Comparison of ENCODE assay signal across 23 cellular contexts in the genomic region with DNA sequence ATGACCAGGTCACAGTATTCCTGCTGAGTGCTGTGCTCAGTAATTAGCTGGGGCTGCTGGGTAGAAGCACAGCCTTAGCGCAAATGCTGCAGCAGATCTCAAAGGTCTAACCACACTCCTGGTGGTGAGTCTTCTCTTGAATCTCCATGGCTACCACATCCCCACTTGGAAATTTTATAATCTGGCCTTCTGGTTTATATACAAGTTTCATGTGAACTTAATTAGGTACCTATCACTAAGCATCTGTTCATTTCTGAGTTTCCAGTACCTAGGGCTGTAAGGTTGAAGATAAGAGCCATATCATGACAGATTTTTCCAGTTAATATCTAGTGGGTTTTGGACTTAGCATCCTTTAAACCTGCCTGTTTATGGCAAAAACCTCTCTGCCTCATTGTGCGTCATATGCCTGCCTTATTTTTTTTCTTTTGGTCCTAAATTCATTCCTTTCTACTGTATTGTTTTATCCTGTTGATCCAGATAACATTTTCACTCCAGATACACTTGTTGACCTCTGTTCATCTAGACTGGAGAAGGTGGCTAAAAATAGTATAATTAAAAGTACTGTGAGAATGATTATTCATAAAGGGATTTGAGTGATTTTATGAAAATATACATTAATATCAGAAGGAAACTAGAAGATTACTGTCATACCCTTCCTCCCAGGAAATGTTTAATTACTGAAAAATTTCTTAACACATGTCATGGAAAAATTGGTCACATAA.
A peak's percentile ranks its signal among the peaks of the same experiment; 100 is the strongest.
DNase-seq lines count a peak whose midpoint lies in the region; ATAC-seq and TF ChIP-seq lines count a peak whose summit lies in the region.
"Had no signal": no experiment of that assay in that cellular context is flagged by ENCODE, and none has a peak within 500 bp of the region (broad histone marks: within the 10 kb centered on the region; RNA-seq: fewer than 3 reads in every experiment).

No MANE protein-coding gene starts in this region.

- peaks cover 41% of the 10 kb centered on the region for H3K4me1 Mint-ChIP-seq in T-helper 2 cell treated with Interferon-gamma antibody and Interleukin-4, amounts not matched to agents 5 μg/mL and 100 μg/mL, for 36 hours (ENCODE audit: low read depth)
- H3K4me1 Mint-ChIP-seq: CD8-positive, alpha-beta memory T cell; central memory CD8-positive, alpha-beta T cell had no signal

- H3K79me1 ChIP-seq in mesenchymal stem cell (replicated peaks; ENCODE audit: low read length, poor library complexity, severe bottlenecking): no peaks in the 10 kb centered on the region

- H3K27ac ChIP-seq in DND-41 (ENCODE audit: low read length): no peak overlapping the region
- H3K27ac ChIP-seq in mesenchymal stem cell (ENCODE audit: low read length, poor library complexity, severe bottlenecking): no peak overlapping the region
- H3K27ac ChIP-seq in hepatocyte: no peak overlapping the region
- H3K27ac ChIP-seq: A549, Peyer's patch, sigmoid colon, tibial artery had no signal

- H3K27ac Mint-ChIP-seq in T-helper 2 cell treated with Interferon-gamma antibody and Interleukin-4, amounts not matched to agents 5 μg/mL and 100 μg/mL, for 36 hours: peak overlapping the region; percentile 38
- H3K27ac Mint-ChIP-seq: CD8-positive, alpha-beta memory T cell; dendritic cell treated with granulocyte-macrophage colony-stimulating factor and Interleukin-4, amounts not matched to agents 40 ng/mL and 50 ng/mL, for 4 days; progenitor cell of endocrine pancreas had no signal

- H3K36me3 Mint-ChIP-seq in T-helper 2 cell treated with Interferon-gamma antibody and Interleukin-4, amounts not matched to agents 5 μg/mL and 100 μg/mL, for 36 hours (ENCODE audit: low read depth): peaks cover 20% of the 10 kb centered on the region
- H3K36me3 Mint-ChIP-seq: CD8-positive, alpha-beta memory T cell had no signal

- no peak overlapping the region for H3K23ac ChIP-seq in mesenchymal stem cell (ENCODE audit: low read length in 2 of 2)

- no peak overlapping the region for H2BK5ac ChIP-seq in mesenchymal stem cell (ENCODE audit: low read depth, low read length, poor library complexity, severe bottlenecking)

- no peak overlapping the region for H4K91ac ChIP-seq in mesenchymal stem cell (ENCODE audit: low read length)

- H3K36me3 ChIP-seq in DND-41 (ENCODE audit: insufficient read depth, low read length) (no peaks in the 10 kb centered on the region), mesenchymal stem cell (ENCODE audit: control insufficient read depth in 1 of 2, insufficient read depth in 2 of 2, low read depth in 1 of 2, low read length in 2 of 2) (no peaks in the 10 kb centered on the region), hepatocyte (replicated peaks; ENCODE audit: insufficient read depth, low read depth) (no peaks in the 10 kb centered on the region)
- H3K36me3 ChIP-seq: BE2C, Peyer's patch, sigmoid colon, tibial artery had no signal

- H3K79me2 ChIP-seq in DND-41 (ENCODE audit: insufficient read depth, low read length) (no peaks in the 10 kb centered on the region), hepatocyte (no peaks in the 10 kb centered on the region)

- H3K4me3 ChIP-seq in DND-41 (ENCODE audit: low read depth in 1 of 2, low read length in 2 of 2) (no peak overlapping the region), mesenchymal stem cell (ENCODE audit: insufficient read depth in 1 of 2, low read depth in 1 of 2, low read length in 2 of 2) (no peak overlapping the region), hepatocyte (no peak overlapping the region)
- H3K4me3 ChIP-seq: A549, Peyer's patch, sigmoid colon, tibial artery had no signal

- DNase-seq in activated CD4-positive, alpha-beta T cell treated with anti-CD3 and anti-CD28 coated beads for 48 hours: peak; percentile 36
- DNase-seq in activated CD4-positive, alpha-beta T cell treated with anti-CD3 and anti-CD28 coated beads for 1 hour: no peak
- no peak for DNase-seq in DND-41
- peak; percentile 39 for DNase-seq in T-helper 2 cell treated with Interferon-gamma antibody and Interleukin-4, amounts not matched to agents 5 μg/mL and 100 μg/mL, for 36 hours (ENCODE audit: low spot score)
- DNase-seq in mesenchymal stem cell: no peak
- DNase-seq in epidermal melanocyte (ENCODE audit: insufficient read length, low spot score): no peak
- no peak for DNase-seq in hepatocyte (ENCODE audit: low spot score)
- DNase-seq: activated CD4-positive, CD25-positive, alpha-beta regulatory T cell; BE2C; CD8-positive, alpha-beta memory T cell; left ventricle myocardium superior; NCI-H1105; NCI-H2029; NCI-H526 treated with DMSO at 0.1 percent for 48 hours; Peyer's patch; SHP77 treated with DMSO at 0.1 percent for 48 hours; sigmoid colon; tibial artery had no signal

- WGBS in mesenchymal stem cell: 89% methylated on average over 2 of the region's 2 CpGs
- WGBS in hepatocyte (ENCODE audit: low lambda C conversion rate, missing lambda C conversion rate): 91% methylated on average over 2 of the region's 2 CpGs

- H3K9ac ChIP-seq in DND-41 (ENCODE audit: low read depth, low read length) (no peak overlapping the region), mesenchymal stem cell (ENCODE audit: low read length) (no peak overlapping the region)

- H3K4ac ChIP-seq in mesenchymal stem cell (ENCODE audit: low read depth in 1 of 2, low read length in 2 of 2): no peak overlapping the region

- H3K9me2 ChIP-seq in hepatocyte (replicated peaks; ENCODE audit: insufficient read depth): no peaks in the 10 kb centered on the region

- H3K14ac ChIP-seq in mesenchymal stem cell (ENCODE audit: low read length in 2 of 2): no peak overlapping the region

- no peak for TF ChIP-seq CTCF in DND-41 (IDR thresholded peaks at IDR 0.05; ENCODE audit: borderline replicate concordance, extremely low read depth, low read length, poor library complexity, severe bottlenecking)
- TF ChIP-seq CTCF in hepatocyte (IDR thresholded peaks at IDR 0.05; ENCODE audit: poor library complexity): no peak

- H2BK120ac ChIP-seq in mesenchymal stem cell (ENCODE audit: low read depth, low read length): no peak overlapping the region

- no peaks in the 10 kb centered on the region for H3K27me3 Mint-ChIP-seq in T-helper 2 cell treated with Interferon-gamma antibody and Interleukin-4, amounts not matched to agents 5 μg/mL and 100 μg/mL, for 36 hours (ENCODE audit: low read depth)
- H3K27me3 Mint-ChIP-seq: CD8-positive, alpha-beta memory T cell; central memory CD8-positive, alpha-beta T cell; dendritic cell treated with granulocyte-macrophage colony-stimulating factor and Interleukin-4, amounts not matched to agents 40 ng/mL and 50 ng/mL, for 4 days; progenitor cell of endocrine pancreas had no signal

- no peak overlapping the region for H2BK12ac ChIP-seq in mesenchymal stem cell (ENCODE audit: low read length in 2 of 2)

- H3K4me2 ChIP-seq in DND-41 (ENCODE audit: insufficient read depth, low read length) (no peak overlapping the region), mesenchymal stem cell (ENCODE audit: low read length, poor library complexity, severe bottlenecking) (no peak overlapping the region), hepatocyte (no peak overlapping the region)
- H3K4me2 ChIP-seq: A549 had no signal

- H3K18ac ChIP-seq in mesenchymal stem cell (ENCODE audit: low read depth in 1 of 2, low read length in 2 of 2): no peak overlapping the region

- peak overlapping the region; percentile 71 for H2AK5ac ChIP-seq in mesenchymal stem cell (ENCODE audit: low read length, severe bottlenecking)

- H3K4me1 ChIP-seq in DND-41 (ENCODE audit: insufficient read depth, low read length): peaks cover 15% of the 10 kb centered on the region
- H3K4me1 ChIP-seq in mesenchymal stem cell (ENCODE audit: control insufficient read depth, insufficient read depth, low read depth, low read length): no peaks in the 10 kb centered on the region
- H3K4me1 ChIP-seq in hepatocyte (ENCODE audit: insufficient read depth): no peaks in the 10 kb centered on the region
- H3K4me1 ChIP-seq: A549, BE2C, Peyer's patch, sigmoid colon had no signal

- no peak overlapping the region for H4K8ac ChIP-seq in mesenchymal stem cell (ENCODE audit: low read length)

- peaks cover 7% of the 10 kb centered on the region for H3K9me3 Mint-ChIP-seq in T-helper 2 cell treated with Interferon-gamma antibody and Interleukin-4, amounts not matched to agents 5 μg/mL and 100 μg/mL, for 36 hours
- H3K9me3 Mint-ChIP-seq: CD8-positive, alpha-beta memory T cell; central memory CD8-positive, alpha-beta T cell; dendritic cell treated with granulocyte-macrophage colony-stimulating factor and Interleukin-4, amounts not matched to agents 40 ng/mL and 50 ng/mL, for 4 days had no signal

- ATAC-seq in DND-41 (ENCODE audit: insufficient read depth, low read depth) (peak; percentile 57; the same call in 1 of the 3 replicates), HG03460 (IDR thresholded peaks at IDR 0.05; ENCODE audit: unreplicated experiment) (no peak)
- ATAC-seq: A549, left ventricle myocardium superior had no signal

- H4K20me1 ChIP-seq in DND-41 (ENCODE audit: insufficient read depth, low read length) (no peaks in the 10 kb centered on the region), hepatocyte (ENCODE audit: insufficient read depth, poor library complexity, severe bottlenecking) (no peaks in the 10 kb centered on the region)

- H2AFZ ChIP-seq in DND-41 (ENCODE audit: low read depth, low read length) (no peak overlapping the region), mesenchymal stem cell (ENCODE audit: low read depth, low read length) (no peak overlapping the region), hepatocyte (no peak overlapping the region)

- no peak overlapping the region for H3K4me3 Mint-ChIP-seq in T-helper 2 cell treated with Interferon-gamma antibody and Interleukin-4, amounts not matched to agents 5 μg/mL and 100 μg/mL, for 36 hours
- H3K4me3 Mint-ChIP-seq: CD8-positive, alpha-beta memory T cell; central memory CD8-positive, alpha-beta T cell; dendritic cell treated with granulocyte-macrophage colony-stimulating factor and Interleukin-4, amounts not matched to agents 40 ng/mL and 50 ng/mL, for 4 days had no signal

- H3K27me3 ChIP-seq in DND-41 (ENCODE audit: insufficient read depth, low read length, poor library complexity) (no peaks in the 10 kb centered on the region), mesenchymal stem cell (ENCODE audit: control insufficient read depth in 1 of 2, insufficient read depth in 1 of 2, low read length in 2 of 2) (no peaks in the 10 kb centered on the region), hepatocyte (no peaks in the 10 kb centered on the region)
- H3K27me3 ChIP-seq: BE2C, Peyer's patch, sigmoid colon, tibial artery had no signal

- H3K9me3 ChIP-seq in DND-41 (ENCODE audit: insufficient read depth, low read length, severe bottlenecking) (no peaks in the 10 kb centered on the region), mesenchymal stem cell (ENCODE audit: control insufficient read depth, low read length) (no peaks in the 10 kb centered on the region), hepatocyte (ENCODE audit: low read depth) (no peaks in the 10 kb centered on the region)
- H3K9me3 ChIP-seq: A549, BE2C, Peyer's patch, sigmoid colon, tibial artery had no signal

- no peak overlapping the region for H2BK15ac ChIP-seq in mesenchymal stem cell (ENCODE audit: low read depth, poor library complexity, severe bottlenecking)

Comparison
In these comparisons a context has a peak if more than half of its experiments do, and no peak if none do; other contexts are left out.
1. DNase-seq: peak in activated CD4-positive, alpha-beta T cell treated with anti-CD3 and anti-CD28 coated beads for 48 hours (single experiment) and T-helper 2 cell treated with Interferon-gamma antibody and Interleukin-4, amounts not matched to agents 5 μg/mL and 100 μg/mL, for 36 hours (single experiment); none in activated CD4-positive, alpha-beta T cell treated with anti-CD3 and anti-CD28 coated beads for 1 hour (single experiment), DND-41 (single experiment), mesenchymal stem cell (single experiment), epidermal melanocyte (single experiment) and hepatocyte (single experiment).